Comparison of ENCODE assay signal across 16 cellular contexts in genomic region chr5:174306345-174307030, GRCh38.
DNase-seq lines count a peak whose midpoint lies in the region; ATAC-seq, FAIRE-seq and TF ChIP-seq lines count a peak whose summit lies in the region.
"Had no signal": no experiment of that assay in that cellular context is flagged by ENCODE, and none has a peak within 500 bp of the region (broad histone marks: within the 10 kb centered on the region; RNA-seq: fewer than 3 reads in every experiment).

No MANE protein-coding gene starts in this region.

- no peaks in the 10 kb centered on the region for H3K9me2 ChIP-seq in PC-3 (replicated peaks; ENCODE audit: low read length)

- H3K27me3 ChIP-seq in endodermal cell (ENCODE audit: control insufficient read depth, insufficient read depth, low read length, poor library complexity, severe bottlenecking) (peaks cover 10% of the 10 kb centered on the region), PC-3 (ENCODE audit: low read length) (peaks cover 93% of the 10 kb centered on the region), pancreas (no peaks in the 10 kb centered on the region), tibial artery (peaks cover 0 to 14% of the 10 kb centered on the region in 2 donors)

- no peak for ATAC-seq in PC-3
- no peak for ATAC-seq in pancreas
- ATAC-seq: Panc1 had no signal

- H3K4me1 ChIP-seq in endodermal cell (ENCODE audit: control insufficient read depth, insufficient read depth, low read length), result peaks cover 5% of the 10 kb centered on the region
- no peaks in the 10 kb centered on the region for H3K4me1 ChIP-seq in PC-3 (ENCODE audit: insufficient read depth, low read length)
- no peaks in the 10 kb centered on the region for H3K4me1 ChIP-seq in pancreas
- H3K4me1 ChIP-seq in tibial artery, result peaks cover 0 to 6% (median 3%) of the 10 kb centered on the region in 4 donors

- H3K4me3 ChIP-seq in endodermal cell (ENCODE audit: low read length) (no peak overlapping the region), PC-3 (ENCODE audit: low read length) (no peak overlapping the region), pancreas (no peak overlapping the region), tibial artery (no peak overlapping the region)

- H3K9me3 Mint-ChIP-seq in endodermal cell (no peaks in the 10 kb centered on the region), type B pancreatic cell (no peaks in the 10 kb centered on the region)

- H3K27ac Mint-ChIP-seq in endodermal cell (no peak overlapping the region), type B pancreatic cell (no peak overlapping the region)
- H3K27ac Mint-ChIP-seq: CD4-positive, CD25-positive, alpha-beta regulatory T cell had no signal

- H3K36me3 ChIP-seq in endodermal cell (ENCODE audit: control insufficient read depth, insufficient read depth, low read length) (no peaks in the 10 kb centered on the region), PC-3 (ENCODE audit: low read depth, low read length) (no peaks in the 10 kb centered on the region), pancreas (no peaks in the 10 kb centered on the region), tibial artery (no peaks in the 10 kb centered on the region)

- TF ChIP-seq CTCF in endodermal cell (conservative IDR thresholded peaks at IDR 0.05) (no peak), type B pancreatic cell (conservative IDR thresholded peaks at IDR 0.05) (no peak), PC-3 (conservative IDR thresholded peaks at IDR 0.05; ENCODE audit: low read depth, low read length) (no peak), pancreas (IDR thresholded peaks at IDR 0.05) (no peak), tibial artery (IDR thresholded peaks at IDR 0.05) (no peak)

- H3K9ac ChIP-seq in endodermal cell (ENCODE audit: extremely low read depth, low read length, poor library complexity, severe bottlenecking) (no peak overlapping the region), PC-3 (ENCODE audit: low read length) (no peak overlapping the region)

- H4K20me1 ChIP-seq in PC-3 (ENCODE audit: low read length), result no peaks in the 10 kb centered on the region

- no peak for FAIRE-seq in pancreas (lab: Jason Lieb, UNC)

- CTCF ChIA-PET in PC-3 (lab: Charles Lee), result no interaction called here

- H3K4me1 Mint-ChIP-seq in endodermal cell (peaks cover 15% of the 10 kb centered on the region), type B pancreatic cell (ENCODE audit: unreplicated experiment) (peaks cover 4% of the 10 kb centered on the region)

- peaks cover 6% of the 10 kb centered on the region for H3K27me3 Mint-ChIP-seq in endodermal cell (ENCODE audit: insufficient read depth)
- H3K27me3 Mint-ChIP-seq in type B pancreatic cell, result peaks cover 56% of the 10 kb centered on the region

- DNase-seq in ELF-1 (ENCODE audit: low read depth, low spot score), result peak; percentile 47
- peak; percentile 70 for DNase-seq in HT1080 (ENCODE audit: low read depth)
- DNase-seq in endodermal cell, result peak; percentile 84
- DNase-seq in type B pancreatic cell (ENCODE audit: extremely low spot score, unreplicated experiment), result peak; percentile 51
- DNase-seq in PC-3, result no peak
- DNase-seq in pancreas, result no peak
- no peak for DNase-seq in tibial artery
- DNase-seq: AML-193; CD4-positive, CD25-positive, alpha-beta regulatory T cell; DMS79 treated with DMSO at 0.1 percent for 48 hours; NCI-H1048; NCI-H1694; NCI-H446; NCI-H748 treated with DMSO at 0.1 percent for 48 hours; SHP77 had no signal

- no TSS peak for BruUV-seq in PC-3 (replicated peaks; lab: Mats Ljungman, UMichigan)

- H3K27ac ChIP-seq in endodermal cell (ENCODE audit: low read depth, low read length) (no peak overlapping the region), PC-3 (ENCODE audit: low read length) (no peak overlapping the region), pancreas (no peak overlapping the region), tibial artery (no peak overlapping the region)

- WGBS in endodermal cell (ENCODE audit: insufficient coverage in 1 of 2, insufficient read length in 1 of 2), 2 experiments, result 57 to 81% methylated on average over 5 to 11 of the region's 11 CpGs
- 78 to 85% methylated on average over 11 of the region's 11 CpGs for WGBS in pancreas, 2 donors

- H3K9me3 ChIP-seq in endodermal cell (ENCODE audit: control insufficient read depth, low read length), result no peaks in the 10 kb centered on the region
- H3K9me3 ChIP-seq in PC-3 (ENCODE audit: low read length), result no peaks in the 10 kb centered on the region
- no peaks in the 10 kb centered on the region for H3K9me3 ChIP-seq in pancreas
- no peaks in the 10 kb centered on the region for H3K9me3 ChIP-seq in tibial artery

- no peaks in the 10 kb centered on the region for H3K79me2 ChIP-seq in PC-3 (ENCODE audit: low read length)

- no peaks in the 10 kb centered on the region for H3F3A ChIP-seq in PC-3 (ENCODE audit: low read length, unreplicated experiment)

- H2AFZ ChIP-seq in PC-3 (ENCODE audit: low read length), result no peak overlapping the region

- intact Hi-C loops in PC-3 (cut with micrococcal nuclease), result no loop called here
- intact Hi-C loops in pancreas (cut with DNase I), result loop anchor here in 1 of 3 donors (10.0 kb wide), 1 partner anchor 252 kb away; no protein-coding TSS in a partner anchor
- intact Hi-C loops in tibial artery (cut with DNase I; ENCODE audit: low total_unique reads), result loop anchor here (5.0 kb wide), 1 partner anchor 546 kb away; no protein-coding TSS in a partner anchor

- H3K4me2 ChIP-seq in PC-3 (ENCODE audit: low read length), result no peak overlapping the region

- H3K4me3 Mint-ChIP-seq in endodermal cell (no peak overlapping the region), type B pancreatic cell (no peak overlapping the region)
- H3K4me3 Mint-ChIP-seq: CD4-positive, CD25-positive, alpha-beta regulatory T cell had no signal

- no peaks in the 10 kb centered on the region for H3K36me3 Mint-ChIP-seq in endodermal cell (ENCODE audit: low read depth)
- H3K36me3 Mint-ChIP-seq in type B pancreatic cell, result no peaks in the 10 kb centered on the region
- H3K36me3 Mint-ChIP-seq: CD4-positive, CD25-positive, alpha-beta regulatory T cell had no signal

- POLR2A ChIA-PET in PC-3 (lab: Charles Lee; ENCODE audit: unreplicated experiment), result no interaction called here

Comparison
In these comparisons a context has a peak if more than half of its experiments do, and no peak if none do; other contexts are left out.
1. DNase-seq: peak in ELF-1 (single experiment), HT1080 (single experiment), endodermal cell (single experiment) and type B pancreatic cell (single experiment); none in PC-3 (single experiment), pancreas (0 of 6) and tibial artery (0 of 2).